In the genomic region with DNA sequence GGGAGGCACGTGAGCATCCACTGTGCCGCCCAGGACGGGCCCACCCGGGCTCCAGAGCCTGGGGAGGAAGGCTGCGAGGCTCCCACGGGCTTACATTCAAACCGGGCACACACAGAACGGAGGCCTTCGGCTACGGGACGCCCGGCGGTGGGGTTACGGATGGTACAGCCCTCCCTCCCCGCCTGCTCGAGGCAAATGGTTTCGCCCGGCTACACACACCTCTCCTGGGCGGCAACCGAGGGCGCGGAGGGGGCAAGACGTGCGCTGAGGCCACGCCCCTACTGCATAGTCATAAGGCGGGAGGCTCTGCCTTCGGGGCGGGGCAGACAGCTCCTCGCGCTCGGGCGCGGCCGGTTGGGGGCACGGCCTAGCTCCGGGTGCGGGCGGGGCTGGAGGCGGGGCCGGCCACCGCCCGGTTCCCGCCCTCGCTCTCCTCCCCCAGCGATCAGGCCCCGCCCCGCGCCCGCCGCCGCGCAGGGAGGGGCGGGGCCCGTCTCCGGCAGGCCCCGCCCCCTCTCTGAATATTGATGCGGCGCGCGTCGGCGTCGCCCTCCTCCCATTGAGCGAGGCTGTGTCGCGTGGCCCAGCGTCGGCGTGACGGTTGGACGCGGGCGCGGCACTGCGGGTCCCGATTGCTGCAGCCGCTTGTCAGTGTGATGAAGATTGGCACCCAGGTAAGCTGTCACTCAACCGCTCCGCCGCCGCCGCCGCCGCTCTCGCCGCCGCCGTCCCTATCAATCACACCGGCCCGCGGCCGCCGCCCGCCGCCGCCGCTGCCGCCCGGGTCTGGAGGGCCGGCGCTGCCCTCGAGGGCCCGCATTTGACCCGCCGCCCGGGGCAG, we compare ENCODE assay signal across 8 cellular contexts. TPM values are rescaled to one million over a fixed set of nuclear protein-coding genes. Genes with fewer than 3 reads are reported as not detected.
DNase-seq lines count a peak whose midpoint lies in the region; ATAC-seq and TF ChIP-seq lines count a peak whose summit lies in the region.

A gene with protein sequence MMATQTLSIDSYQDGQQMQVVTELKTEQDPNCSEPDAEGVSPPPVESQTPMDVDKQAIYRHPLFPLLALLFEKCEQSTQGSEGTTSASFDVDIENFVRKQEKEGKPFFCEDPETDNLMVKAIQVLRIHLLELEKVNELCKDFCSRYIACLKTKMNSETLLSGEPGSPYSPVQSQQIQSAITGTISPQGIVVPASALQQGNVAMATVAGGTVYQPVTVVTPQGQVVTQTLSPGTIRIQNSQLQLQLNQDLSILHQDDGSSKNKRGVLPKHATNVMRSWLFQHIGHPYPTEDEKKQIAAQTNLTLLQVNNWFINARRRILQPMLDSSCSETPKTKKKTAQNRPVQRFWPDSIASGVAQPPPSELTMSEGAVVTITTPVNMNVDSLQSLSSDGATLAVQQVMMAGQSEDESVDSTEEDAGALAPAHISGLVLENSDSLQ (plus strand): TSS at position 572 of the 841 bp plus-strand sequence. CDS start 29,820 bp downstream, outside the sequence.

- H3K9me3 Mint-ChIP-seq in neural progenitor cell, result peaks cover 22% of the 10 kb centered on the region

- H3K9ac ChIP-seq in neural progenitor cell, result peak within 1 kb of the TSS; percentile 83
- peak within 1 kb of the TSS; percentile 85 to 88 for H3K9ac ChIP-seq in stomach smooth muscle (ENCODE audit: low read length in 2 of 2)

- peaks cover 41% of the 10 kb centered on the region for H3K4me1 ChIP-seq in SJSA1 (replicated peaks)
- peaks cover 4% of the 10 kb centered on the region for H3K4me1 ChIP-seq in foreskin keratinocyte
- peaks cover 12% of the 10 kb centered on the region for H3K4me1 ChIP-seq in neural progenitor cell
- peaks cover 11% of the 10 kb centered on the region for H3K4me1 ChIP-seq in stomach smooth muscle (ENCODE audit: control insufficient read depth, insufficient read depth, low read length)

- peaks cover 33% of the 10 kb centered on the region for H3K36me3 ChIP-seq in SJSA1
- H3K36me3 ChIP-seq in neural progenitor cell, result no peaks in the 10 kb centered on the region
- peaks cover 0 to 5% of the 10 kb centered on the region in 2 donors for H3K36me3 ChIP-seq in stomach smooth muscle (ENCODE audit: control insufficient read depth in 2 of 2, insufficient read depth in 2 of 2, low read length in 2 of 2)

- peaks cover 25% of the 10 kb centered on the region for H3K36me3 Mint-ChIP-seq in neural progenitor cell

- H3K27ac Mint-ChIP-seq in neural progenitor cell, result peak within 1 kb of the TSS; percentile 94

- H3K27ac ChIP-seq in SJSA1 (peak within 1 kb of the TSS; percentile 95), foreskin keratinocyte (peak within 1 kb of the TSS; percentile 84), neural progenitor cell (peak within 1 kb of the TSS; percentile 98), stomach smooth muscle (ENCODE audit: low read length) (peak within 1 kb of the TSS; percentile 97)

- TF ChIP-seq CTCF in HFF-Myc (IDR thresholded peaks at IDR 0.05; ENCODE audit: low read depth, low read length, missing control alignments), result no peak
- TF ChIP-seq CTCF in foreskin keratinocyte (conservative IDR thresholded peaks at IDR 0.05), result peak; percentile 32
- TF ChIP-seq CTCF in neural progenitor cell (IDR thresholded peaks at IDR 0.05), result no peak

- H3K27me3 ChIP-seq in SJSA1 (replicated peaks), result no peaks in the 10 kb centered on the region
- no peaks in the 10 kb centered on the region for H3K27me3 ChIP-seq in foreskin keratinocyte
- no peaks in the 10 kb centered on the region for H3K27me3 ChIP-seq in neural progenitor cell
- no peaks in the 10 kb centered on the region for H3K27me3 ChIP-seq in stomach smooth muscle (ENCODE audit: control insufficient read depth in 1 of 2, insufficient read depth in 2 of 2, low read length in 2 of 2)

- H3K4me2 ChIP-seq in neural progenitor cell, result peak within 1 kb of the TSS; percentile 92

- peaks cover 40% of the 10 kb centered on the region for H3K79me2 ChIP-seq in neural progenitor cell (ENCODE audit: low read depth)

- H3K4me3 ChIP-seq in HFF-Myc (replicated peaks; ENCODE audit: low read depth, low read length) (peak within 1 kb of the TSS; percentile 81), SJSA1 (peak within 1 kb of the TSS; percentile 91), neural progenitor cell (peak within 1 kb of the TSS; percentile 66), stomach smooth muscle (ENCODE audit: low read length in 2 of 2) (peak within 1 kb of the TSS; percentile 82 to 83)

- peaks cover 5% of the 10 kb centered on the region for H3K27me3 Mint-ChIP-seq in neural progenitor cell (ENCODE audit: insufficient read depth, low read depth)

- peak; percentile 93 for ATAC-seq in foreskin keratinocyte

- H2AFZ ChIP-seq in neural progenitor cell (replicated peaks), result peak within 1 kb of the TSS; percentile 97

- DNase-seq in GM04504 (ENCODE audit: low read depth) (peak; percentile 97), HFF-Myc (ENCODE audit: extremely low read depth, low read depth) (peak; percentile 94), MV-4-11 (lab: John Stamatoyannopoulos, UW) (peak; percentile 97), SJSA1 (ENCODE audit: low read depth in 1 of 2, low spot score in 2 of 2) (peak; percentile 99), foreskin keratinocyte (peak; percentile 92 to 95), neural progenitor cell (ENCODE audit: low spot score) (peak; percentile 100)
- peak; percentile 98 to 99 (median 98) for DNase-seq in activated naive CD4-positive, alpha-beta T cell (lab: John Stamatoyannopoulos, UW)

- peaks cover 11% of the 10 kb centered on the region for H3K4me1 Mint-ChIP-seq in neural progenitor cell

- H3F3A ChIP-seq in neural progenitor cell (ENCODE audit: low read depth), result peaks cover 36% of the 10 kb centered on the region

- H3K4me3 Mint-ChIP-seq in neural progenitor cell, result peak within 1 kb of the TSS; percentile 90

- peaks cover 5% of the 10 kb centered on the region; the same call in 1 of the 2 replicates for H3K9me3 ChIP-seq in SJSA1 (replicated peaks)
- H3K9me3 ChIP-seq in neural progenitor cell (ENCODE audit: low read depth), result no peaks in the 10 kb centered on the region
- peaks cover 0 to 2% of the 10 kb centered on the region in 2 donors for H3K9me3 ChIP-seq in stomach smooth muscle (ENCODE audit: control insufficient read depth in 2 of 2, low read length in 2 of 2)

- peaks cover 4% of the 10 kb centered on the region for H4K20me1 ChIP-seq in neural progenitor cell (ENCODE audit: low read depth)

RNA-seq across cellular contexts. Expression of the gene that starts here (rescaled TPM):
- 8.8 and 37.7 TPM in 2 replicates for total RNA-seq in SJSA1 (2014; rRNA removed; shearing (Covaris generic))
- total RNA-seq in foreskin keratinocyte (13.9 and 14.8 TPM in 2 replicates), neural progenitor cell (ENCODE audit: low replicate concordance) (10.3 and 11.0 TPM in 2 replicates)
- polyA plus RNA-seq in foreskin keratinocyte, result 11.1 and 11.2 TPM in 2 replicates

Comparison
In these comparisons a context has a peak if more than half of its experiments do, and no peak if none do; other contexts are left out.
1. Peak in every context shown above with its lines: DNase-seq, ATAC-seq, H3K4me3 ChIP-seq and H3K27ac ChIP-seq.